ENCODE assay signal across 8 cellular contexts in genomic region chr14:75259946-75260545, GRCh38. TPM values are rescaled to one million over a fixed set of nuclear protein-coding genes. Genes with fewer than 3 reads are reported as not detected.
DNase-seq lines count a peak whose midpoint lies in the region; ATAC-seq and TF ChIP-seq lines count a peak whose summit lies in the region.

No MANE protein-coding gene starts in this region.

- H3K27me3 ChIP-seq in adrenal gland (no peaks in the 10 kb centered on the region), mesenchymal stem cell (ENCODE audit: control insufficient read depth in 1 of 2, insufficient read depth in 1 of 2, low read length in 2 of 2) (no peaks in the 10 kb centered on the region)

- H3K36me3 Mint-ChIP-seq in activated T-cell treated with anti-CD3 and anti-CD28 coated beads, Interleukin-2, amount 50 U/mL, for 72 hours (ENCODE audit: insufficient read depth in 2 of 2): no peaks in the 10 kb centered on the region
- H3K36me3 Mint-ChIP-seq in type B pancreatic cell: no peaks in the 10 kb centered on the region

- no peak overlapping the region for H2BK12ac ChIP-seq in mesenchymal stem cell (ENCODE audit: low read length in 2 of 2)

- intact Hi-C loops in adrenal gland (cut with DNase I): no loop called here

- H2AFZ ChIP-seq in mesenchymal stem cell (ENCODE audit: low read depth, low read length): no peak overlapping the region

- no peak overlapping the region for H3K4ac ChIP-seq in mesenchymal stem cell (ENCODE audit: low read depth in 1 of 2, low read length in 2 of 2)

- H3K27ac ChIP-seq in adrenal gland: peak overlapping the region in 3 of 5 donors; percentile 89 to 95 (median 94)
- H3K27ac ChIP-seq in mesenchymal stem cell (ENCODE audit: low read length, poor library complexity, severe bottlenecking): no peak overlapping the region

- no peak overlapping the region for H4K8ac ChIP-seq in mesenchymal stem cell (ENCODE audit: low read length)

- H3K4me1 ChIP-seq in adrenal gland (replicated peaks in 1 of 2) (peaks cover 13 to 19% of the 10 kb centered on the region in 2 donors), mesenchymal stem cell (ENCODE audit: control insufficient read depth, insufficient read depth, low read depth, low read length) (peaks cover 5% of the 10 kb centered on the region)

- H3K4me3 ChIP-seq in adrenal gland (no peak overlapping the region), mesenchymal stem cell (ENCODE audit: insufficient read depth in 1 of 2, low read depth in 1 of 2, low read length in 2 of 2) (peak overlapping the region in 1 of 2 experiments; percentile 81)

- peak overlapping the region in 1 of 2 experiments; percentile 47 for H3K14ac ChIP-seq in mesenchymal stem cell (ENCODE audit: low read length in 2 of 2)

- peaks cover 21% of the 10 kb centered on the region for H3K4me1 Mint-ChIP-seq in activated T-cell treated with anti-CD3 and anti-CD28 coated beads, Interleukin-2, amount 50 U/mL, for 72 hours (ENCODE audit: low read depth)
- peaks cover 36% of the 10 kb centered on the region for H3K4me1 Mint-ChIP-seq in type B pancreatic cell (ENCODE audit: unreplicated experiment)

- H3K9ac ChIP-seq in mesenchymal stem cell (ENCODE audit: low read length): peak overlapping the region; percentile 97

- WGBS in adrenal gland, 4 donors: 64 to 73% (median 68%) methylated on average over 6 of the region's 6 CpGs
- 93% methylated on average over 3 of the region's 6 CpGs for WGBS in mesenchymal stem cell

- H3K9me3 Mint-ChIP-seq in activated T-cell treated with anti-CD3 and anti-CD28 coated beads, Interleukin-2, amount 50 U/mL, for 72 hours: no peaks in the 10 kb centered on the region
- no peaks in the 10 kb centered on the region for H3K9me3 Mint-ChIP-seq in type B pancreatic cell

- no peak for TF ChIP-seq POLR2A in adrenal gland (IDR thresholded peaks at IDR 0.05)

- H2BK5ac ChIP-seq in mesenchymal stem cell (ENCODE audit: low read depth, low read length, poor library complexity, severe bottlenecking): no peak overlapping the region

- no peak for ATAC-seq in activated T-cell treated with anti-CD3 and anti-CD28 coated beads, Interleukin-2, amount 50 U/mL, for 72 hours (replicated peaks in 1 of 2)
- ATAC-seq in GM19035 (IDR thresholded peaks at IDR 0.05; ENCODE audit: unreplicated experiment): no peak
- ATAC-seq in HG03045 (IDR thresholded peaks at IDR 0.05; ENCODE audit: unreplicated experiment): no peak

- no peaks in the 10 kb centered on the region for H3K9me3 ChIP-seq in adrenal gland (replicated peaks in 1 of 3)
- H3K9me3 ChIP-seq in mesenchymal stem cell (ENCODE audit: control insufficient read depth, low read length): no peaks in the 10 kb centered on the region

- H3K4me3 Mint-ChIP-seq in activated T-cell treated with anti-CD3 and anti-CD28 coated beads, Interleukin-2, amount 50 U/mL, for 72 hours: peak overlapping the region; percentile 88 to 89
- peak overlapping the region; percentile 91 for H3K4me3 Mint-ChIP-seq in type B pancreatic cell

- H3K36me3 ChIP-seq in adrenal gland (replicated peaks in 1 of 2): no peaks in the 10 kb centered on the region
- no peaks in the 10 kb centered on the region for H3K36me3 ChIP-seq in mesenchymal stem cell (ENCODE audit: control insufficient read depth in 1 of 2, insufficient read depth in 2 of 2, low read depth in 1 of 2, low read length in 2 of 2)

- H3K4me2 ChIP-seq in mesenchymal stem cell (ENCODE audit: low read length, poor library complexity, severe bottlenecking): no peak overlapping the region

- TF ChIP-seq CTCF in adrenal gland (IDR thresholded peaks at IDR 0.05) (no peak), type B pancreatic cell (conservative IDR thresholded peaks at IDR 0.05) (no peak)

- no peak overlapping the region for H4K91ac ChIP-seq in mesenchymal stem cell (ENCODE audit: low read length)

- no peak overlapping the region for H2BK120ac ChIP-seq in mesenchymal stem cell (ENCODE audit: low read depth, low read length)

- no peak overlapping the region for H2BK15ac ChIP-seq in mesenchymal stem cell (ENCODE audit: low read depth, poor library complexity, severe bottlenecking)

- DNase-seq in activated T-cell treated with anti-CD3 and anti-CD28 coated beads, Interleukin-2, amount 50 U/mL, for 72 hours: no peak
- DNase-seq in activated T-cell treated with anti-CD3 and anti-CD28 coated beads, Interleukin-2, amount 50 U/mL, for 48 hours: no peak
- DNase-seq in adrenal gland (no peak), mesenchymal stem cell (peak; percentile 56), type B pancreatic cell (ENCODE audit: extremely low spot score, unreplicated experiment) (no peak), mucosa of gallbladder (ENCODE audit: low spot score) (no peak)

- peaks cover 9% of the 10 kb centered on the region for H3K27me3 Mint-ChIP-seq in activated T-cell treated with anti-CD3 and anti-CD28 coated beads, Interleukin-2, amount 50 U/mL, for 72 hours (ENCODE audit: low read depth)
- H3K27me3 Mint-ChIP-seq in type B pancreatic cell: no peaks in the 10 kb centered on the region

- no peak overlapping the region for H3K18ac ChIP-seq in mesenchymal stem cell (ENCODE audit: low read depth in 1 of 2, low read length in 2 of 2)

- peak overlapping the region; percentile 80 for H3K27ac Mint-ChIP-seq in activated T-cell treated with anti-CD3 and anti-CD28 coated beads, Interleukin-2, amount 50 U/mL, for 72 hours
- H3K27ac Mint-ChIP-seq in type B pancreatic cell: peak overlapping the region; percentile 99

- H3K79me1 ChIP-seq in mesenchymal stem cell (replicated peaks; ENCODE audit: low read length, poor library complexity, severe bottlenecking): no peaks in the 10 kb centered on the region

- H2AK5ac ChIP-seq in mesenchymal stem cell (ENCODE audit: low read length, severe bottlenecking): no peak overlapping the region

- H3K23ac ChIP-seq in mesenchymal stem cell (ENCODE audit: low read length in 2 of 2): no peak overlapping the region

RNA-seq across cellular contexts. Expression of gene FOS, which starts 18.6 kb away (rescaled TPM):
- total RNA-seq in activated T-cell treated with anti-CD3 and anti-CD28 coated beads, Interleukin-2, amount 50 U/mL, for 72 hours: 10 to 100 TPM; 39.1 to 41.7 TPM
- total RNA-seq in adrenal gland (100 to 1,000 TPM in 5 of 8 donors, 10 to 100 TPM in 3; 47.9 to 393 (median 152) TPM), type B pancreatic cell (ENCODE audit: low replicate concordance) (214 and 974 TPM in 2 replicates), mucosa of gallbladder (165 TPM)
- 100 to 1,000 TPM in 2 of 3 donors, 10 to 100 TPM in 1; 63.2 to 129 (median 107) TPM for polyA plus RNA-seq in adrenal gland
- 587 TPM for polyA plus RNA-seq in mesenchymal stem cell (2013, experiment 1 of 2)
- polyA plus RNA-seq in mesenchymal stem cell (2013, experiment 2 of 2): 551 TPM
